31 cellular contexts compared by ENCODE assay signal in genomic region chr15:56064152-56064551, GRCh38.
"Had no signal": no experiment of that assay in that cellular context is flagged by ENCODE, and none has a peak within 500 bp of the region (broad histone marks: within the 10 kb centered on the region; RNA-seq: fewer than 3 reads in every experiment).

No MANE protein-coding gene starts in this region.

- H3K4me3 ChIP-seq: adrenal gland, body of pancreas, cardiac muscle cell, colonic mucosa, heart left ventricle had no signal

- H3K27ac ChIP-seq: adrenal gland, body of pancreas, cardiac muscle cell, colonic mucosa, heart left ventricle had no signal

- ATAC-seq: activated CD4-positive, alpha-beta T cell treated with anti-CD3 and anti-CD28 coated beads for 36 hours; activated CD8-positive, alpha-beta memory T cell treated with anti-CD3 and anti-CD28 coated beads, Interleukin-2, amount 10 ng/mL, durations not matched to agents 7 days and 5 days; activated CD8-positive, alpha-beta T cell treated with anti-CD3 and anti-CD28 coated beads, Interleukin-2, amount 10 ng/mL, durations not matched to agents 7 days and 5 days; activated naive CD8-positive, alpha-beta T cell treated with anti-CD3 and anti-CD28 coated beads, Interleukin-2, amount 50 U/mL, for 24 hours; body of pancreas; esophagus mucosa; heart left ventricle had no signal

- DNase-seq: activated CD4-positive, alpha-beta memory T cell treated with anti-CD3 and anti-CD28 coated beads for 36 hours; activated CD4-positive, alpha-beta T cell treated with anti-CD3 and anti-CD28 coated beads for 36 hours; activated CD4-positive, alpha-beta T cell treated with anti-CD3 and anti-CD28 coated beads, Interleukin-2, amount 10 ng/mL, durations not matched to agents 24 days and 14 days; activated CD4-positive, CD25-positive, alpha-beta regulatory T cell; activated CD4-positive, CD25-positive, alpha-beta regulatory T cell treated with anti-CD3 and anti-CD28 coated beads, Interleukin-2, amount 50 U/mL, for 72 hours; activated CD8-positive, alpha-beta memory T cell treated with anti-CD3 and anti-CD28 coated beads, Interleukin-2, amount 10 ng/mL, durations not matched to agents 7 days and 5 days; activated CD8-positive, alpha-beta memory T cell treated with anti-CD3 and anti-CD28 coated beads, Interleukin-2, amount 50 U/mL, for 4 hours; activated CD8-positive, alpha-beta T cell treated with anti-CD3 and anti-CD28 coated beads, Interleukin-2, amount 10 ng/mL, durations not matched to agents 7 days and 5 days; activated effector memory CD4-positive, alpha-beta T cell treated with anti-CD3 and anti-CD28 coated beads, Interleukin-2, amount 50 U/mL, for 16 hours; activated naive CD4-positive, alpha-beta T cell treated with anti-CD3 and anti-CD28 coated beads for 36 hours; activated naive CD8-positive, alpha-beta T cell treated with anti-CD3 and anti-CD28 coated beads for 36 hours; activated naive CD8-positive, alpha-beta T cell treated with anti-CD3 and anti-CD28 coated beads, Interleukin-2, amount 50 U/mL, for 24 hours; activated T-cell treated with anti-CD3 and anti-CD28 coated beads, Interleukin-2, amount 50 U/mL, for 1 hour; activated T-cell treated with anti-CD3 and anti-CD28 coated beads, Interleukin-2, amount 50 U/mL, for 48 hours; adrenal gland; amygdala; aorta; body of pancreas; central memory CD4-positive, alpha-beta T cell; cerebellar nuclear complex; colonic mucosa; effector CD8-positive, alpha-beta T cell; foreskin fibroblast; glutamatergic neuron; heart left ventricle; T-helper 2 cell had no signal

- H3K27me3 ChIP-seq: adrenal gland, body of pancreas, cardiac muscle cell, colonic mucosa, heart left ventricle had no signal

- H3K4me1 ChIP-seq: adrenal gland, body of pancreas, colonic mucosa had no signal

- H3K9me3 ChIP-seq: adrenal gland, body of pancreas, colonic mucosa had no signal

- H3K36me3 ChIP-seq: adrenal gland, cardiac muscle cell, colonic mucosa, heart left ventricle had no signal

- FAIRE-seq: endometrium, endothelial cell of umbilical vein, frontal cortex had no signal
